34 cellular contexts compared by ENCODE assay signal in genomic region chr4:165548702-165549101, GRCh38.
"Had no signal": no experiment of that assay in that cellular context is flagged by ENCODE, and none has a peak within 500 bp of the region (broad histone marks: within the 10 kb centered on the region; RNA-seq: fewer than 3 reads in every experiment).

No MANE protein-coding gene starts in this region.

- H3K9me3 Mint-ChIP-seq: activated CD4-positive, alpha-beta memory T cell treated with anti-CD3 and anti-CD28 coated beads for 36 hours; activated naive CD4-positive, alpha-beta T cell treated with anti-CD3 and anti-CD28 coated beads, Interleukin-2, amount 10 ng/mL, durations not matched to agents 7 days and 5 days; activated naive CD8-positive, alpha-beta T cell treated with anti-CD3 and anti-CD28 coated beads, Interleukin-2, amount 50 U/mL, for 24 hours; activated T-cell treated with anti-CD3 and anti-CD28 coated beads, Interleukin-2, amount 50 U/mL, for 4 hours; activated T-helper 1 cell treated with anti-CD3 and anti-CD28 coated beads, Interleukin-12 subunit alpha, Interleukin-12 subunit beta, Interleukin-2, Interleukin-4 antibody, amounts not matched to agents 30 ng/mL and 10 ng/mL and 1 ng/mL, durations not matched to agents 14 hours and 24 hours and 36 hours; T-helper 2 cell treated with Interferon-gamma antibody and Interleukin-4, amounts not matched to agents 5 μg/mL and 100 μg/mL, for 36 hours had no signal

- H3K4me3 Mint-ChIP-seq: activated CD4-positive, alpha-beta memory T cell treated with anti-CD3 and anti-CD28 coated beads for 36 hours; activated naive CD4-positive, alpha-beta T cell treated with anti-CD3 and anti-CD28 coated beads, Interleukin-2, amount 10 ng/mL, durations not matched to agents 7 days and 5 days; activated naive CD8-positive, alpha-beta T cell; activated naive CD8-positive, alpha-beta T cell treated with anti-CD3 and anti-CD28 coated beads, Interleukin-2, amount 50 U/mL, for 24 hours; activated T-cell treated with anti-CD3 and anti-CD28 coated beads, Interleukin-2, amount 50 U/mL, for 4 hours; activated T-helper 1 cell treated with anti-CD3 and anti-CD28 coated beads, Interleukin-12 subunit alpha, Interleukin-12 subunit beta, Interleukin-2, Interleukin-4 antibody, amounts not matched to agents 30 ng/mL and 10 ng/mL and 1 ng/mL, durations not matched to agents 14 hours and 24 hours and 36 hours; WTC11 had no signal

- H3K36me3 ChIP-seq: brain microvascular endothelial cell had no signal

- H3K36me3 Mint-ChIP-seq: activated CD4-positive, alpha-beta memory T cell treated with anti-CD3 and anti-CD28 coated beads for 36 hours; activated naive CD4-positive, alpha-beta T cell treated with anti-CD3 and anti-CD28 coated beads, Interleukin-2, amount 10 ng/mL, durations not matched to agents 7 days and 5 days; activated naive CD8-positive, alpha-beta T cell; WTC11 had no signal

- DNase-seq: activated CD4-positive, alpha-beta memory T cell treated with anti-CD3 and anti-CD28 coated beads for 36 hours; activated CD4-positive, alpha-beta T cell treated with anti-CD3 and anti-CD28 coated beads for 4 hours; activated CD4-positive, alpha-beta T cell treated with anti-CD3 and anti-CD28 coated beads, Interleukin-2, amount 50 U/mL, for 1 hour; activated CD8-positive, alpha-beta memory T cell treated with anti-CD3 and anti-CD28 coated beads, Interleukin-2, amount 50 U/mL, for 4 hours; activated effector memory CD4-positive, alpha-beta T cell treated with Interleukin-2 at 50 U/mL for 16 hours; activated naive CD4-positive, alpha-beta T cell treated with anti-CD3 and anti-CD28 coated beads, Interleukin-2, amount 10 ng/mL, durations not matched to agents 7 days and 5 days; activated naive CD8-positive, alpha-beta T cell treated with anti-CD3 and anti-CD28 coated beads, Interleukin-2, amount 50 U/mL, for 24 hours; activated T-cell treated with anti-CD3 and anti-CD28 coated beads for 4 hours; activated T-cell treated with anti-CD3 and anti-CD28 coated beads, Interleukin-2, amount 50 U/mL, for 4 hours; amniotic stem cell; aorta; brain microvascular endothelial cell; central memory CD4-positive, alpha-beta T cell; Kasumi-1; KG1; NCI-H1092 treated with DMSO at 0.1 percent for 48 hours; NCI-H1417; NCI-H146; NCI-H187; NCI-H2029 treated with DMSO at 0.1 percent for 48 hours; NCI-H2107; NCI-H2171; NCI-H510A; NCI-H526; NCI-H748 treated with DMSO at 0.1 percent for 48 hours; PC-3; SIG-M5 had no signal

- H3K27ac ChIP-seq: brain microvascular endothelial cell, RWPE1 had no signal

- H3K27me3 Mint-ChIP-seq: activated CD4-positive, alpha-beta memory T cell treated with anti-CD3 and anti-CD28 coated beads for 36 hours; activated naive CD4-positive, alpha-beta T cell treated with anti-CD3 and anti-CD28 coated beads, Interleukin-2, amount 10 ng/mL, durations not matched to agents 7 days and 5 days; activated naive CD8-positive, alpha-beta T cell treated with anti-CD3 and anti-CD28 coated beads, Interleukin-2, amount 50 U/mL, for 24 hours had no signal

- H3K27me3 ChIP-seq: brain microvascular endothelial cell had no signal

- ATAC-seq: activated CD4-positive, CD25-positive, alpha-beta regulatory T cell treated with anti-CD3 and anti-CD28 coated beads, Interleukin-2, amount 50 U/mL, for 24 hours; activated naive CD8-positive, alpha-beta T cell treated with anti-CD3 and anti-CD28 coated beads, Interleukin-2, amount 50 U/mL, for 24 hours; activated T-cell treated with anti-CD3 and anti-CD28 coated beads, Interleukin-2, amount 50 U/mL, for 4 hours; PC-3; Right ventricle myocardium inferior; WTC11 had no signal

- H3K27ac Mint-ChIP-seq: activated CD4-positive, alpha-beta memory T cell treated with anti-CD3 and anti-CD28 coated beads for 36 hours; activated naive CD4-positive, alpha-beta T cell treated with anti-CD3 and anti-CD28 coated beads, Interleukin-2, amount 10 ng/mL, durations not matched to agents 7 days and 5 days; activated naive CD8-positive, alpha-beta T cell; activated naive CD8-positive, alpha-beta T cell treated with anti-CD3 and anti-CD28 coated beads, Interleukin-2, amount 50 U/mL, for 24 hours; activated T-helper 1 cell treated with anti-CD3 and anti-CD28 coated beads, Interleukin-12 subunit alpha, Interleukin-12 subunit beta, Interleukin-2, Interleukin-4 antibody, amounts not matched to agents 30 ng/mL and 10 ng/mL and 1 ng/mL, durations not matched to agents 14 hours and 24 hours and 36 hours; T-helper 2 cell treated with Interferon-gamma antibody and Interleukin-4, amounts not matched to agents 5 μg/mL and 100 μg/mL, for 36 hours; WTC11 had no signal

- H3K4me1 Mint-ChIP-seq: activated naive CD4-positive, alpha-beta T cell treated with anti-CD3 and anti-CD28 coated beads, Interleukin-2, amount 10 ng/mL, durations not matched to agents 7 days and 5 days; WTC11 had no signal
